ENCODE assay signal across 8 cellular contexts in the genomic region with DNA sequence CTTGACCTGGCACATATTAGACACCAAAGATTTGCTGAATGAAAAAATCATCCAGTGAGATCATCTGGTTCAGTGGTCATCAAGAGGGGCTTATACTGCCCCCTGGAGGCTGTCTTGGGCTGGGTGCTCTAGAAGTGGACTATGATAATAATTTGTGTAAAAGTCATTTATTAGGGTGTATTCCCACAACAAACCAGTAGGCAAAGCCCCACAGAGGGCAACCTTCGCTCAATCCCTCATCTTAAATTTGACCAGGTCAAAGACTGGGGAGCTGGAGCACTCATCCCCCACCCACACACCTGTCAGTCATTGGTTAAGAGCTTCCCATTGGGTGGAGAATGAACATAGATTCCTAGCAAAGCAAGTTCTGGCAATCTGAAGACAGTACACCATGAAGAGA. TPM values are rescaled to one million over a fixed set of nuclear protein-coding genes. Genes with fewer than 3 reads are reported as not detected.
DNase-seq lines count a peak whose midpoint lies in the region; ATAC-seq and TF ChIP-seq lines count a peak whose summit lies in the region.

No MANE protein-coding gene starts in this region.

- intact Hi-C loops in adrenal gland (cut with DNase I): no loop called here
- intact Hi-C loops in activated T-helper 1 cell treated with anti-CD3 and anti-CD28 coated beads, Interleukin-12 subunit alpha, Interleukin-12 subunit beta, Interleukin-2, Interleukin-4 antibody, amounts not matched to agents 30 ng/mL and 10 ng/mL and 1 ng/mL, durations not matched to agents 14 hours and 24 hours and 36 hours (cut with micrococcal nuclease): no loop called here
- intact Hi-C loops in psoas muscle (cut with DNase I): no loop called here

- H4K8ac ChIP-seq in mesenchymal stem cell (ENCODE audit: low read length): no peak overlapping the region

- no peaks in the 10 kb centered on the region for H3K79me1 ChIP-seq in mesenchymal stem cell (replicated peaks; ENCODE audit: low read length, poor library complexity, severe bottlenecking)

- H3K4me3 Mint-ChIP-seq in activated T-helper 1 cell treated with anti-CD3 and anti-CD28 coated beads, Interleukin-12 subunit alpha, Interleukin-12 subunit beta, Interleukin-2, Interleukin-4 antibody, amounts not matched to agents 30 ng/mL and 10 ng/mL and 1 ng/mL, durations not matched to agents 14 hours and 24 hours and 36 hours: no peak overlapping the region

- H3K9ac ChIP-seq in mesenchymal stem cell (ENCODE audit: low read length): no peak overlapping the region

- H3K23ac ChIP-seq in mesenchymal stem cell (ENCODE audit: low read length in 2 of 2): no peak overlapping the region

- no peak overlapping the region for H3K18ac ChIP-seq in mesenchymal stem cell (ENCODE audit: low read depth in 1 of 2, low read length in 2 of 2)

- H2BK12ac ChIP-seq in mesenchymal stem cell (ENCODE audit: low read length in 2 of 2): no peak overlapping the region

- ATAC-seq in psoas muscle: no peak

- H2BK15ac ChIP-seq in mesenchymal stem cell (ENCODE audit: low read depth, poor library complexity, severe bottlenecking): no peak overlapping the region

- H2BK5ac ChIP-seq in mesenchymal stem cell (ENCODE audit: low read depth, low read length, poor library complexity, severe bottlenecking): no peak overlapping the region

- no peak overlapping the region for H2AFZ ChIP-seq in mesenchymal stem cell (ENCODE audit: low read depth, low read length)

- no peaks in the 10 kb centered on the region for H3K36me3 Mint-ChIP-seq in activated T-helper 1 cell treated with anti-CD3 and anti-CD28 coated beads, Interleukin-12 subunit alpha, Interleukin-12 subunit beta, Interleukin-2, Interleukin-4 antibody, amounts not matched to agents 30 ng/mL and 10 ng/mL and 1 ng/mL, durations not matched to agents 14 hours and 24 hours and 36 hours (ENCODE audit: low read depth)

- H3K4ac ChIP-seq in mesenchymal stem cell (ENCODE audit: low read depth in 1 of 2, low read length in 2 of 2): no peak overlapping the region

- H3K27ac ChIP-seq in adrenal gland: no peak overlapping the region
- no peak overlapping the region for H3K27ac ChIP-seq in mesenchymal stem cell (ENCODE audit: low read length, poor library complexity, severe bottlenecking)
- H3K27ac ChIP-seq in psoas muscle: no peak overlapping the region

- H3K4me3 ChIP-seq in adrenal gland (no peak overlapping the region), mesenchymal stem cell (ENCODE audit: insufficient read depth in 1 of 2, low read depth in 1 of 2, low read length in 2 of 2) (no peak overlapping the region), psoas muscle (no peak overlapping the region)

- H3K9me3 Mint-ChIP-seq in activated T-helper 1 cell treated with anti-CD3 and anti-CD28 coated beads, Interleukin-12 subunit alpha, Interleukin-12 subunit beta, Interleukin-2, Interleukin-4 antibody, amounts not matched to agents 30 ng/mL and 10 ng/mL and 1 ng/mL, durations not matched to agents 14 hours and 24 hours and 36 hours: no peaks in the 10 kb centered on the region

- H2AK5ac ChIP-seq in mesenchymal stem cell (ENCODE audit: low read length, severe bottlenecking): no peak overlapping the region

- peaks cover 16% of the 10 kb centered on the region for H3K27me3 Mint-ChIP-seq in activated T-helper 1 cell treated with anti-CD3 and anti-CD28 coated beads, Interleukin-12 subunit alpha, Interleukin-12 subunit beta, Interleukin-2, Interleukin-4 antibody, amounts not matched to agents 30 ng/mL and 10 ng/mL and 1 ng/mL, durations not matched to agents 14 hours and 24 hours and 36 hours (ENCODE audit: insufficient read depth)

- H3K4me1 ChIP-seq in adrenal gland (replicated peaks in 1 of 2) (no peaks in the 10 kb centered on the region), mesenchymal stem cell (ENCODE audit: control insufficient read depth, insufficient read depth, low read depth, low read length) (no peaks in the 10 kb centered on the region), psoas muscle (no peaks in the 10 kb centered on the region)

- no peak overlapping the region for H3K4me2 ChIP-seq in mesenchymal stem cell (ENCODE audit: low read length, poor library complexity, severe bottlenecking)

- no peaks in the 10 kb centered on the region for H3K4me1 Mint-ChIP-seq in activated T-helper 1 cell treated with anti-CD3 and anti-CD28 coated beads, Interleukin-12 subunit alpha, Interleukin-12 subunit beta, Interleukin-2, Interleukin-4 antibody, amounts not matched to agents 30 ng/mL and 10 ng/mL and 1 ng/mL, durations not matched to agents 14 hours and 24 hours and 36 hours (ENCODE audit: low read depth)

- H3K27me3 ChIP-seq in adrenal gland (peaks cover 13% of the 10 kb centered on the region), mesenchymal stem cell (ENCODE audit: control insufficient read depth in 1 of 2, insufficient read depth in 1 of 2, low read length in 2 of 2) (peaks cover 35 to 53% of the 10 kb centered on the region in 2 experiments), psoas muscle (ENCODE audit: insufficient read depth in 3 of 3, low read length in 2 of 3) (peaks cover 0 to 3% (median 1%) of the 10 kb centered on the region in 3 donors)

- no peak overlapping the region for H4K91ac ChIP-seq in mesenchymal stem cell (ENCODE audit: low read length)

- H3K36me3 ChIP-seq in adrenal gland (replicated peaks in 1 of 2) (no peaks in the 10 kb centered on the region), mesenchymal stem cell (ENCODE audit: control insufficient read depth in 1 of 2, insufficient read depth in 2 of 2, low read depth in 1 of 2, low read length in 2 of 2) (no peaks in the 10 kb centered on the region), psoas muscle (ENCODE audit: insufficient read depth in 1 of 2, low read depth in 1 of 2) (no peaks in the 10 kb centered on the region)

- no peak overlapping the region for H2BK120ac ChIP-seq in mesenchymal stem cell (ENCODE audit: low read depth, low read length)

- H3K27ac Mint-ChIP-seq in activated T-helper 1 cell treated with anti-CD3 and anti-CD28 coated beads, Interleukin-12 subunit alpha, Interleukin-12 subunit beta, Interleukin-2, Interleukin-4 antibody, amounts not matched to agents 30 ng/mL and 10 ng/mL and 1 ng/mL, durations not matched to agents 14 hours and 24 hours and 36 hours: no peak overlapping the region

- TF ChIP-seq POLR2A in adrenal gland (IDR thresholded peaks at IDR 0.05): no peak

- peak in 4 of 6 experiments; percentile 11 to 45 (median 34) for TF ChIP-seq CTCF in adrenal gland (IDR thresholded peaks at IDR 0.05)
- TF ChIP-seq CTCF in psoas muscle (IDR thresholded peaks at IDR 0.05): no peak

- no peak overlapping the region for H3K14ac ChIP-seq in mesenchymal stem cell (ENCODE audit: low read length in 2 of 2)

- peak; percentile 10 for DNase-seq in NCI-H2196 (lab: John Stamatoyannopoulos, UW; ENCODE audit: unreplicated experiment)
- no peak for DNase-seq in NCI-H2196 treated with DMSO at 0.1 percent for 48 hours (lab: John Stamatoyannopoulos, UW; ENCODE audit: unreplicated experiment)
- peak in 40 of 76 experiments; percentile 1 to 57 (median 23) for DNase-seq in HUDEP-2 (lab: John Stamatoyannopoulos, UW; ENCODE audit: unreplicated experiment in 76 of 76)
- DNase-seq in adrenal gland: peak in 1 of 7 donors; percentile 41
- DNase-seq in mesenchymal stem cell: peak; percentile 21
- DNase-seq in NCI-H2107 treated with DMSO at 0.1 percent for 48 hours (lab: John Stamatoyannopoulos, UW; ENCODE audit: unreplicated experiment): no peak
- no peak for DNase-seq in activated T-helper 1 cell treated with anti-CD3 and anti-CD28 coated beads, Interleukin-12 subunit alpha, Interleukin-12 subunit beta, Interleukin-2, Interleukin-4 antibody, amounts not matched to agents 30 ng/mL and 10 ng/mL and 1 ng/mL, durations not matched to agents 14 hours and 24 hours and 36 hours (ENCODE audit: low spot score)
- DNase-seq in psoas muscle: no peak

- H3K9me3 ChIP-seq in adrenal gland (replicated peaks in 1 of 3) (no peaks in the 10 kb centered on the region), mesenchymal stem cell (ENCODE audit: control insufficient read depth, low read length) (no peaks in the 10 kb centered on the region), psoas muscle (no peaks in the 10 kb centered on the region)

- WGBS in adrenal gland, 4 donors: 13 to 60% (median 44%) methylated on average over 1 of the region's 1 CpG
- no CpG with 5 or more reads among the region's 1 CpG for WGBS in mesenchymal stem cell
- 35 to 60% (median 53%) methylated on average over 1 of the region's 1 CpG for WGBS in psoas muscle, 3 donors

RNA-seq across cellular contexts. Expression of a gene that starts 20.0 kb away (rescaled TPM):
- 10 to 100 TPM in 7 of 8 donors, 1 to 10 TPM in 1; 6.2 to 77.5 (median 13.0) TPM for total RNA-seq in adrenal gland
- 10 to 100 TPM in 1 of 3 donors, 1 to 10 TPM in 2; 2.7 to 71.6 (median 2.8) TPM for polyA plus RNA-seq in adrenal gland
- polyA plus RNA-seq in mesenchymal stem cell (2013, experiment 1 of 2): 6.0 TPM
- polyA plus RNA-seq in mesenchymal stem cell (2013, experiment 2 of 2): 6.1 TPM
- total RNA-seq in activated T-helper 1 cell treated with anti-CD3 and anti-CD28 coated beads, Interleukin-12 subunit alpha, Interleukin-12 subunit beta, Interleukin-2, Interleukin-4 antibody, amounts not matched to agents 30 ng/mL and 10 ng/mL and 1 ng/mL, durations not matched to agents 14 hours and 24 hours and 36 hours: 6.1 and 6.8 TPM in 2 replicates
- 1 to 10 TPM; 1.6 to 4.2 (median 2.8) TPM for total RNA-seq in psoas muscle
- 1 to 10 TPM; 5.0 to 5.5 (median 5.1) TPM for polyA plus RNA-seq in psoas muscle

Comparison
In these comparisons a context has a peak if more than half of its experiments do, and no peak if none do; other contexts are left out.
1. DNase-seq: peak in NCI-H2196 (single experiment), HUDEP-2 (40 of 76) and mesenchymal stem cell (single experiment); none in NCI-H2196 treated with DMSO at 0.1 percent for 48 hours (single experiment), NCI-H2107 treated with DMSO at 0.1 percent for 48 hours (single experiment), activated T-helper 1 cell treated with anti-CD3 and anti-CD28 coated beads, Interleukin-12 subunit alpha, Interleukin-12 subunit beta, Interleukin-2, Interleukin-4 antibody, amounts not matched to agents 30 ng/mL and 10 ng/mL and 1 ng/mL, durations not matched to agents 14 hours and 24 hours and 36 hours (single experiment) and psoas muscle (0 of 2).